In the genomic region with DNA sequence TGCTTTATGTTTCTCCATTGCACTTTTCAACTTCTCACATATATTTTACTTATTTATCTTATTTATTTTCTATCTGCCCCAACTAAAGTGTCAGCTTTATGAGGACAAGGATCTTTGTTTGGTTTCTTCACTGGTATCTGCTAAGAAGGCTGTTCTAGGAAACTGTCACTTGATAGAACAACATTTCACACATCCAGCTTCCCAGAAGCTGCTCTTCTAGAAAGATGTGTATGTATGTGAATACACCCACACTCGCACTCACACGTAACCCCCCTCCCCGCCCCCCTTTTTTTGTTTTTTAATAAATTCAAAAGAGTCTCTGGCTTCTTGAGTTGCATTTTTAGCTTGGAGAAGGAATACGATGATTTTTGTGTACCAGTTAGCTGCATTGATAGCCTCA, we compare ENCODE assay signal across 24 cellular contexts.
A peak's percentile ranks its signal among the peaks of the same experiment; 100 is the strongest.
DNase-seq lines count a peak whose midpoint lies in the region; ATAC-seq and TF ChIP-seq lines count a peak whose summit lies in the region.
"Had no signal": no experiment of that assay in that cellular context is flagged by ENCODE, and none has a peak within 500 bp of the region (broad histone marks: within the 10 kb centered on the region; RNA-seq: fewer than 3 reads in every experiment).

No MANE protein-coding gene starts in this region.

- peaks cover 38% of the 10 kb centered on the region for H3K4me1 Mint-ChIP-seq in activated CD4-positive, alpha-beta memory T cell treated with anti-CD3 and anti-CD28 coated beads for 36 hours (ENCODE audit: low read depth)
- H3K4me1 Mint-ChIP-seq in activated CD4-positive, alpha-beta memory T cell treated with anti-CD3 and anti-CD28 coated beads, Interleukin-2, amount 10 ng/mL, durations not matched to agents 7 days and 5 days: peaks cover 15% of the 10 kb centered on the region
- peaks cover 12 to 43% (median 35%) of the 10 kb centered on the region in 4 donors for H3K4me1 Mint-ChIP-seq in CD4-positive, CD25-positive, alpha-beta regulatory T cell
- H3K4me1 Mint-ChIP-seq in activated CD8-positive, alpha-beta T cell treated with anti-CD3 and anti-CD28 coated beads for 36 hours (ENCODE audit: low read depth): peaks cover 42% of the 10 kb centered on the region
- peaks cover 20 to 27% of the 10 kb centered on the region in 2 donors for H3K4me1 Mint-ChIP-seq in natural killer cell

- CTCF ChIA-PET in activated CD4-positive, alpha-beta memory T cell treated with anti-CD3 and anti-CD28 coated beads for 36 hours (lab: Charles Lee): interaction anchor here (0.6 to 1.1 kb wide), 2 partner anchors 18 to 243 kb away, joined by 3 read pairs; no protein-coding TSS in a partner anchor
- CTCF ChIA-PET in activated CD4-positive, alpha-beta memory T cell treated with anti-CD3 and anti-CD28 coated beads, Interleukin-2, amount 10 ng/mL, durations not matched to agents 7 days and 5 days (lab: Charles Lee): interaction anchor here (0.6 to 1.3 kb wide), 3 partner anchors 53 to 963 kb away, joined by 3 to 4 read pairs (median 3); no protein-coding TSS in a partner anchor
- CTCF ChIA-PET in activated CD8-positive, alpha-beta T cell treated with anti-CD3 and anti-CD28 coated beads for 36 hours (lab: Charles Lee): interaction anchor here (0.7 to 2.5 kb wide), 7 partner anchors 8 to 227 kb away, joined by 3 to 7 read pairs (median 6); no protein-coding TSS in a partner anchor

- no peak for ATAC-seq in CD4-positive, CD25-positive, alpha-beta regulatory T cell (ENCODE audit: low read depth in 2 of 2)
- ATAC-seq in activated CD8-positive, alpha-beta T cell treated with anti-CD3 and anti-CD28 coated beads for 36 hours: peak; percentile 68
- peak in 2 of 3 donors; percentile 43 to 44 for ATAC-seq in natural killer cell

- no peaks in the 10 kb centered on the region for H3K27me3 ChIP-seq in CD4-positive, CD25-positive, alpha-beta regulatory T cell (ENCODE audit: control insufficient read depth, insufficient read depth, low read length)
- H3K27me3 ChIP-seq in osteoblast (ENCODE audit: insufficient read depth, low read length): no peaks in the 10 kb centered on the region

- no peak for DNase-seq in activated CD4-positive, alpha-beta memory T cell treated with anti-CD3 and anti-CD28 coated beads for 36 hours
- DNase-seq in activated CD4-positive, alpha-beta memory T cell treated with anti-CD3 and anti-CD28 coated beads, Interleukin-2, amount 10 ng/mL, durations not matched to agents 7 days and 5 days: no peak
- peak in 1 of 3 donors; percentile 52 for DNase-seq in CD4-positive, CD25-positive, alpha-beta regulatory T cell
- DNase-seq in activated CD8-positive, alpha-beta T cell treated with anti-CD3 and anti-CD28 coated beads for 36 hours: peak; percentile 15
- DNase-seq in natural killer cell (no peak), NCI-H345 (lab: John Stamatoyannopoulos, UW) (no peak), NCI-H526 (lab: John Stamatoyannopoulos, UW) (no peak), osteoblast (ENCODE audit: insufficient read length, low spot score, missing footprints) (no peak)
- DNase-seq: ACHN; C1 segment of cervical spinal cord; COR-L47; DMS79 treated with DMSO at 0.1 percent for 48 hours; H7; HFFc6; Kasumi-1; NCI-H1417; NCI-H1694 treated with DMSO at 0.1 percent for 48 hours; NCI-H2107; NCI-H774; NK-92 treated with Interleukin-12 subunit alpha and Interleukin-12 subunit beta, amount 100 ng/mL, for 24 hours; SHP77 treated with DMSO at 0.1 percent for 48 hours had no signal

- no peaks in the 10 kb centered on the region for H3K9me3 Mint-ChIP-seq in activated CD4-positive, alpha-beta memory T cell treated with anti-CD3 and anti-CD28 coated beads for 36 hours
- no peaks in the 10 kb centered on the region for H3K9me3 Mint-ChIP-seq in activated CD4-positive, alpha-beta memory T cell treated with anti-CD3 and anti-CD28 coated beads, Interleukin-2, amount 10 ng/mL, durations not matched to agents 7 days and 5 days
- no peaks in the 10 kb centered on the region for H3K9me3 Mint-ChIP-seq in CD4-positive, CD25-positive, alpha-beta regulatory T cell
- H3K9me3 Mint-ChIP-seq in activated CD8-positive, alpha-beta T cell treated with anti-CD3 and anti-CD28 coated beads for 36 hours: no peaks in the 10 kb centered on the region
- no peaks in the 10 kb centered on the region for H3K9me3 Mint-ChIP-seq in natural killer cell
- H3K9me3 Mint-ChIP-seq: HFFc6 had no signal

- no peak overlapping the region for H2AFZ ChIP-seq in osteoblast (ENCODE audit: low read length)

- H3K4me3 Mint-ChIP-seq in activated CD4-positive, alpha-beta memory T cell treated with anti-CD3 and anti-CD28 coated beads for 36 hours: no peak overlapping the region
- H3K4me3 Mint-ChIP-seq in activated CD4-positive, alpha-beta memory T cell treated with anti-CD3 and anti-CD28 coated beads, Interleukin-2, amount 10 ng/mL, durations not matched to agents 7 days and 5 days: no peak overlapping the region
- H3K4me3 Mint-ChIP-seq in CD4-positive, CD25-positive, alpha-beta regulatory T cell: no peak overlapping the region
- no peak overlapping the region for H3K4me3 Mint-ChIP-seq in activated CD8-positive, alpha-beta T cell treated with anti-CD3 and anti-CD28 coated beads for 36 hours
- H3K4me3 Mint-ChIP-seq in natural killer cell: no peak overlapping the region
- H3K4me3 Mint-ChIP-seq: HFFc6 had no signal

- peaks cover 14% of the 10 kb centered on the region for H3K36me3 ChIP-seq in CD4-positive, CD25-positive, alpha-beta regulatory T cell (ENCODE audit: control insufficient read depth, insufficient read depth, low read length)
- H3K36me3 ChIP-seq in osteoblast (ENCODE audit: insufficient read depth, low read length): peaks cover 5% of the 10 kb centered on the region

- H3K79me2 ChIP-seq in osteoblast (ENCODE audit: insufficient read depth, low read length): peaks cover 4% of the 10 kb centered on the region

- peaks cover 8% of the 10 kb centered on the region for H3K36me3 Mint-ChIP-seq in activated CD4-positive, alpha-beta memory T cell treated with anti-CD3 and anti-CD28 coated beads for 36 hours
- H3K36me3 Mint-ChIP-seq in activated CD4-positive, alpha-beta memory T cell treated with anti-CD3 and anti-CD28 coated beads, Interleukin-2, amount 10 ng/mL, durations not matched to agents 7 days and 5 days (ENCODE audit: low read depth): peaks cover 38% of the 10 kb centered on the region
- H3K36me3 Mint-ChIP-seq in CD4-positive, CD25-positive, alpha-beta regulatory T cell: peaks cover 41% of the 10 kb centered on the region
- peaks cover 20% of the 10 kb centered on the region for H3K36me3 Mint-ChIP-seq in activated CD8-positive, alpha-beta T cell treated with anti-CD3 and anti-CD28 coated beads for 36 hours (ENCODE audit: low read depth)
- no peaks in the 10 kb centered on the region for H3K36me3 Mint-ChIP-seq in natural killer cell

- H3K27ac ChIP-seq in CD4-positive, CD25-positive, alpha-beta regulatory T cell (ENCODE audit: insufficient read depth, low read length, poor library complexity, severe bottlenecking): no peak overlapping the region
- no peak overlapping the region for H3K27ac ChIP-seq in osteoblast (ENCODE audit: low read depth, low read length)
- H3K27ac ChIP-seq: 22Rv1, RWPE1, SK-N-MC had no signal

- H3K9me3 ChIP-seq in CD4-positive, CD25-positive, alpha-beta regulatory T cell (ENCODE audit: control insufficient read depth in 2 of 2, low read length in 2 of 2): no peaks in the 10 kb centered on the region
- H3K9me3 ChIP-seq in osteoblast (ENCODE audit: low read depth, low read length): no peaks in the 10 kb centered on the region

- POLR2A ChIA-PET in activated CD4-positive, alpha-beta memory T cell treated with anti-CD3 and anti-CD28 coated beads for 36 hours (lab: Charles Lee): interaction anchor here (0.5 to 1.0 kb wide), 3 partner anchors 10 to 35 kb away, joined by 3 read pairs; no protein-coding TSS in a partner anchor
- POLR2A ChIA-PET in activated CD4-positive, alpha-beta memory T cell treated with anti-CD3 and anti-CD28 coated beads, Interleukin-2, amount 10 ng/mL, durations not matched to agents 7 days and 5 days (lab: Charles Lee): interaction anchor here (0.9 kb wide), 1 partner anchor 316 kb away, joined by 3 read pairs; no protein-coding TSS in a partner anchor
- POLR2A ChIA-PET in activated CD8-positive, alpha-beta T cell treated with anti-CD3 and anti-CD28 coated beads for 36 hours (lab: Charles Lee): interaction anchor here (0.7 to 1.0 kb wide), 3 partner anchors 10 to 227 kb away, joined by 3 to 4 read pairs (median 4); no protein-coding TSS in a partner anchor

- intact Hi-C loops in activated CD4-positive, alpha-beta memory T cell treated with anti-CD3 and anti-CD28 coated beads for 36 hours (cut with micrococcal nuclease): no loop called here
- intact Hi-C loops in activated CD8-positive, alpha-beta T cell treated with anti-CD3 and anti-CD28 coated beads for 36 hours (cut with micrococcal nuclease): no loop called here
- intact Hi-C loops in natural killer cell (cut with micrococcal nuclease): no loop called here

- H4K20me1 ChIP-seq in osteoblast (ENCODE audit: insufficient read depth, low read length): no peaks in the 10 kb centered on the region

- no peaks in the 10 kb centered on the region for H3K27me3 Mint-ChIP-seq in activated CD4-positive, alpha-beta memory T cell treated with anti-CD3 and anti-CD28 coated beads for 36 hours
- H3K27me3 Mint-ChIP-seq in activated CD4-positive, alpha-beta memory T cell treated with anti-CD3 and anti-CD28 coated beads, Interleukin-2, amount 10 ng/mL, durations not matched to agents 7 days and 5 days: no peaks in the 10 kb centered on the region
- H3K27me3 Mint-ChIP-seq in CD4-positive, CD25-positive, alpha-beta regulatory T cell: no peaks in the 10 kb centered on the region
- H3K27me3 Mint-ChIP-seq in activated CD8-positive, alpha-beta T cell treated with anti-CD3 and anti-CD28 coated beads for 36 hours: no peaks in the 10 kb centered on the region
- H3K27me3 Mint-ChIP-seq in natural killer cell (ENCODE audit: low read depth in 2 of 2): no peaks in the 10 kb centered on the region

- no peaks in the 10 kb centered on the region for H3K4me1 ChIP-seq in CD4-positive, CD25-positive, alpha-beta regulatory T cell (ENCODE audit: control insufficient read depth, insufficient read depth, low read length, poor library complexity, severe bottlenecking)
- H3K4me1 ChIP-seq in osteoblast (ENCODE audit: insufficient read depth, low read length): peaks cover 3% of the 10 kb centered on the region

- H3K4me3 ChIP-seq in CD4-positive, CD25-positive, alpha-beta regulatory T cell (ENCODE audit: low read depth, low read length): no peak overlapping the region
- H3K4me3 ChIP-seq in osteoblast (ENCODE audit: insufficient read depth, low read length): no peak overlapping the region
- H3K4me3 ChIP-seq: SK-N-MC had no signal

- TF ChIP-seq CTCF in activated CD8-positive, alpha-beta T cell treated with anti-CD3 and anti-CD28 coated beads for 36 hours (IDR thresholded peaks at IDR 0.05): no peak
- TF ChIP-seq CTCF in natural killer cell (IDR thresholded peaks at IDR 0.05) (no peak), osteoblast (IDR thresholded peaks at IDR 0.05; ENCODE audit: extremely low read depth, low read depth, low read length) (no peak)

- peak overlapping the region; percentile 50 for H3K27ac Mint-ChIP-seq in activated CD4-positive, alpha-beta memory T cell treated with anti-CD3 and anti-CD28 coated beads for 36 hours
- no peak overlapping the region for H3K27ac Mint-ChIP-seq in activated CD4-positive, alpha-beta memory T cell treated with anti-CD3 and anti-CD28 coated beads, Interleukin-2, amount 10 ng/mL, durations not matched to agents 7 days and 5 days
- H3K27ac Mint-ChIP-seq in CD4-positive, CD25-positive, alpha-beta regulatory T cell: peak overlapping the region; percentile 36 to 72 (median 51)
- H3K27ac Mint-ChIP-seq in activated CD8-positive, alpha-beta T cell treated with anti-CD3 and anti-CD28 coated beads for 36 hours: peak overlapping the region; percentile 77
- peak overlapping the region; percentile 42 to 81 for H3K27ac Mint-ChIP-seq in natural killer cell

- no peak overlapping the region for H3K4me2 ChIP-seq in osteoblast (ENCODE audit: insufficient read depth, low read length)

Comparison
In these comparisons a context has a peak if more than half of its experiments do, and no peak if none do; other contexts are left out.
1. ATAC-seq: peak in activated CD8-positive, alpha-beta T cell treated with anti-CD3 and anti-CD28 coated beads for 36 hours (single experiment) and natural killer cell (2 of 3); none in CD4-positive, CD25-positive, alpha-beta regulatory T cell (0 of 2).